Comparison of ENCODE assay signal across 23 cellular contexts in the genomic region with DNA sequence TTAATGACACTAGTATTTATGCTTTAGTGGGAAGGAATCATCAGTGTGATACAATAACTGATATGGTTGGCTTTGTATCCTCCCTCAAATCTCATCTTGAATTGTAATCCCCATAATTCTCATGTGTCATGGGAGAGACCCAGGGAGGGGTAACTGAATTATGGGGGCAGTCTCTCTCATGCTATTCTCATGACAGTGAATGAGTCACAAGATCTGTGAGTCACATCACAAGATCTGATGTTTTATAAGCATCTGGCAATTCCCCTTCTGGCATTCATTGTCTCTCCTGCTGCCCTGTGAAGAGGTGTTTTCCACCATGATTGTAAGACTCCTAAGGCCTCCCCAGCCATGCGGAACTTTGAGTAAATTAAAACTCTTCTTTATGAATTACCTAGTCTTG.
DNase-seq lines count a peak whose midpoint lies in the region; ATAC-seq and TF ChIP-seq lines count a peak whose summit lies in the region.
"Had no signal": no experiment of that assay in that cellular context is flagged by ENCODE, and none has a peak within 500 bp of the region (broad histone marks: within the 10 kb centered on the region; RNA-seq: fewer than 3 reads in every experiment).

No MANE protein-coding gene starts in this region.

- BruUV-seq in A673 (replicated peaks; lab: Mats Ljungman, UMichigan) = no TSS peak

- CTCF ChIA-PET in A673 (lab: Charles Lee) = no interaction called here

- no peak for TF ChIP-seq POLR2A in spleen (IDR thresholded peaks at IDR 0.05)

- TF ChIP-seq CTCF in A673 (conservative IDR thresholded peaks at IDR 0.05; ENCODE audit: low read depth, low read length) = no peak
- no peak for TF ChIP-seq CTCF in foreskin keratinocyte (conservative IDR thresholded peaks at IDR 0.05)
- TF ChIP-seq CTCF in spleen (IDR thresholded peaks at IDR 0.05 in 8 of 11, conservative IDR thresholded peaks at IDR 0.05 in 3 of 11) = no peak

- peak; percentile 35 for ATAC-seq in foreskin keratinocyte
- ATAC-seq: CD8-positive, alpha-beta T cell had no signal

- POLR2A ChIA-PET in A673 (lab: Charles Lee; ENCODE audit: low non-redundant PET) = no interaction called here

- DNase-seq in A673 (ENCODE audit: low spot score) (peak; percentile 60), Daoy (ENCODE audit: low read depth) (peak; percentile 4), RKO (ENCODE audit: low spot score) (peak; percentile 32), foreskin keratinocyte (peak; percentile 36 to 73), T-helper 9 cell (no peak), spleen (no peak), NCI-H526 (lab: John Stamatoyannopoulos, UW) (no peak)
- DNase-seq: activated CD8-positive, alpha-beta memory T cell treated with anti-CD3 and anti-CD28 coated beads for 24 hours; CD8-positive, alpha-beta T cell; DMS53; foreskin fibroblast; HCEC 1CT; KBM-7; kidney glomerular epithelial cell; NCI-H2029; NCI-H345; NK-92 treated with Interleukin-12 subunit alpha and Interleukin-12 subunit beta, amount 100 ng/mL, for 24 hours; Peyer's patch; substantia nigra; uterus had no signal

- H3K9me3 ChIP-seq in A673 (ENCODE audit: low read depth, low read length, poor library complexity, severe bottlenecking) = no peaks in the 10 kb centered on the region
- H3K9me3 ChIP-seq in spleen = no peaks in the 10 kb centered on the region
- H3K9me3 ChIP-seq: ascending aorta, Peyer's patch, prostate gland, uterus had no signal

- H3K27ac ChIP-seq in A673 (ENCODE audit: low read depth, low read length, poor library complexity, severe bottlenecking) (no peak overlapping the region), foreskin keratinocyte (no peak overlapping the region), spleen (no peak overlapping the region)
- H3K27ac ChIP-seq: ascending aorta, epithelial cell of prostate, Peyer's patch, prostate gland, uterus had no signal

- H3K4me3 ChIP-seq in A673 (ENCODE audit: low read depth, low read length, poor library complexity, severe bottlenecking) (no peak overlapping the region), spleen (no peak overlapping the region)
- H3K4me3 ChIP-seq: ascending aorta, Peyer's patch, prostate gland, uterus had no signal

- peaks cover 31% of the 10 kb centered on the region for H3K4me1 ChIP-seq in A673 (ENCODE audit: insufficient read depth, low read length, poor library complexity, severe bottlenecking)
- H3K4me1 ChIP-seq in foreskin keratinocyte = no peaks in the 10 kb centered on the region
- no peaks in the 10 kb centered on the region for H3K4me1 ChIP-seq in spleen
- H3K4me1 ChIP-seq: ascending aorta, Peyer's patch, prostate gland, uterus had no signal

- H3K36me3 ChIP-seq in A673 (ENCODE audit: insufficient read depth, low read length, poor library complexity, severe bottlenecking) (no peaks in the 10 kb centered on the region), spleen (no peaks in the 10 kb centered on the region)
- H3K36me3 ChIP-seq: ascending aorta, Peyer's patch, prostate gland, uterus had no signal

- 83 to 96% (median 92%) methylated on average over 1 of the region's 1 CpG for WGBS in spleen, 5 donors

- intact Hi-C loops in A673 (cut with micrococcal nuclease; ENCODE audit: unreplicated experiment) (no loop called here), spleen (cut with DNase I; ENCODE audit: low total_unique reads) (no loop called here)

- H3K27me3 ChIP-seq in A673 (replicated peaks; ENCODE audit: insufficient read depth, low read depth, low read length, poor library complexity) = no peaks in the 10 kb centered on the region
- H3K27me3 ChIP-seq in foreskin keratinocyte = no peaks in the 10 kb centered on the region
- no peaks in the 10 kb centered on the region for H3K27me3 ChIP-seq in spleen (replicated peaks in 1 of 7)
- H3K27me3 ChIP-seq: ascending aorta, Peyer's patch, uterus had no signal

Comparison
In these comparisons a context has a peak if more than half of its experiments do, and no peak if none do; other contexts are left out.
1. DNase-seq: peak in A673 (single experiment), Daoy (single experiment), RKO (single experiment) and foreskin keratinocyte (2 of 2); none in T-helper 9 cell (single experiment), spleen (single experiment) and NCI-H526 (0 of 2).